In genomic region chr5:134077926-134078580, GRCh38 we compare ENCODE assay signal across 1 cellular context.
TF ChIP-seq lines count a peak whose summit lies in the region.

No MANE protein-coding gene starts in this region.

TF ChIP-seq in GM12878, 131 proteins besides CTCF, POLR2A, EP300 and RAD21:
- TF ChIP-seq BRCA1 (IDR thresholded peaks at IDR 0.05; ENCODE audit: low read depth, low read length): no peak
